Comparison of ENCODE assay signal across 35 cellular contexts in the genomic region with DNA sequence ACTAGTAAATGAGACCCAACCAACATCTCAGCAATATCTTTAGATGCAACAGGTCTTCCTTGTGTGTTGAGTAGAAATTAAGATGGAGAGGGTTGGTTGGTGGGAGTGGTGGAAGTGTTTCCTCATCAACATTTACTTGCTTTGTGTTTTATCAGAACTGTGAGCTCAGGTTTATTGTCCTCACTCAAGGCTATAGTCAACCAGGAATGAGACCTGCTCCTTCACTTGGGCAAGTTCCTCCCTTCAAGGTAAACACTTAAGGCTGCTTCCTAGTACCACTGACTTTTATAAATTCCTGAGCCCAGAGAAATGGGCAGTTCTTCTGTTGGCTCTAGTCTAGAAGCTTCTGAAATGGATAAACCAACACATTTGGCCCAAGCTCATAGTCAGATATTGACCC.
"Had no signal": no experiment of that assay in that cellular context is flagged by ENCODE, and none has a peak within 500 bp of the region (broad histone marks: within the 10 kb centered on the region; RNA-seq: fewer than 3 reads in every experiment).

No MANE protein-coding gene starts in this region.

- ATAC-seq: activated naive CD4-positive, alpha-beta T cell treated with anti-CD3 and anti-CD28 coated beads, Interleukin-2, amount 50 U/mL, for 72 hours; activated T-cell treated with anti-CD3 and anti-CD28 coated beads, Interleukin-2, amount 50 U/mL, for 4 hours; activated T-cell treated with anti-CD3 and anti-CD28 coated beads, Interleukin-2, amount 50 U/mL, for 72 hours; activated T-helper 17 cell treated with anti-CD3 and anti-CD28 coated beads, Interleukin-2, amount 50 U/mL, for 72 hours; body of pancreas had no signal

- H3K36me3 ChIP-seq: adrenal gland, brain microvascular endothelial cell, breast epithelium had no signal

- FAIRE-seq: astrocyte, TTC549 had no signal

- H3K4me1 ChIP-seq: breast epithelium had no signal

- H3K4me3 ChIP-seq: adrenal gland, body of pancreas, breast epithelium had no signal

- H3K9me3 ChIP-seq: adrenal gland, body of pancreas, breast epithelium had no signal

- H3K27me3 ChIP-seq: adrenal gland, body of pancreas, breast epithelium had no signal

- H3K27ac ChIP-seq: adrenal gland, body of pancreas, brain microvascular endothelial cell, breast epithelium, VCaP had no signal

- DNase-seq: activated B cell treated with CpG ODN at 0.5 μM for 24 hours; activated CD4-positive, alpha-beta memory T cell treated with anti-CD3 and anti-CD28 coated beads for 36 hours; activated CD4-positive, alpha-beta T cell treated with anti-CD3 and anti-CD28 coated beads for 4 hours; activated CD4-positive, alpha-beta T cell treated with anti-CD3 and anti-CD28 coated beads, Interleukin-2, amount 10 ng/mL, durations not matched to agents 24 days and 14 days; activated CD4-positive, alpha-beta T cell treated with anti-CD3 and anti-CD28 coated beads, Interleukin-2, amount 50 U/mL, for 1 hour; activated CD4-positive, alpha-beta T cell treated with anti-CD3 and anti-CD28 coated beads, Interleukin-2, amount 50 U/mL, for 4 hours; activated CD4-positive, CD25-positive, alpha-beta regulatory T cell treated with anti-CD3 and anti-CD28 coated beads, Interleukin-2, amount 50 U/mL, for 72 hours; activated CD8-positive, alpha-beta memory T cell treated with anti-CD3 and anti-CD28 coated beads, Interleukin-2, amount 50 U/mL, for 4 hours; activated CD8-positive, alpha-beta T cell treated with anti-CD3 and anti-CD28 coated beads for 36 hours; activated effector memory CD4-positive, alpha-beta T cell treated with anti-CD3 and anti-CD28 coated beads, Interleukin-2, amount 50 U/mL, for 16 hours; activated gamma-delta T cell treated with Interleukin-2 at 50 U/mL for 16 hours; activated naive CD4-positive, alpha-beta T cell; activated naive CD4-positive, alpha-beta T cell treated with anti-CD3 and anti-CD28 coated beads for 36 hours; activated naive CD4-positive, alpha-beta T cell treated with anti-CD3 and anti-CD28 coated beads, Interleukin-2, amount 50 U/mL, for 16 hours; activated naive CD8-positive, alpha-beta T cell treated with anti-CD3 and anti-CD28 coated beads for 36 hours; activated T-cell treated with anti-CD3 and anti-CD28 coated beads for 4 hours; activated T-cell treated with anti-CD3 and anti-CD28 coated beads, Interleukin-2, amount 50 U/mL, for 1 hour; activated T-cell treated with anti-CD3 and anti-CD28 coated beads, Interleukin-2, amount 50 U/mL, for 4 hours; activated T-cell treated with anti-CD3 and anti-CD28 coated beads, Interleukin-2, amount 50 U/mL, for 72 hours; adrenal gland; amniotic stem cell; aorta; body of pancreas; brain microvascular endothelial cell; central memory CD4-positive, alpha-beta T cell; cerebellar nuclear complex; T-helper 1 cell; T-helper 2 cell; T-helper 9 cell had no signal
